16 cellular contexts compared by ENCODE assay signal in the genomic region with DNA sequence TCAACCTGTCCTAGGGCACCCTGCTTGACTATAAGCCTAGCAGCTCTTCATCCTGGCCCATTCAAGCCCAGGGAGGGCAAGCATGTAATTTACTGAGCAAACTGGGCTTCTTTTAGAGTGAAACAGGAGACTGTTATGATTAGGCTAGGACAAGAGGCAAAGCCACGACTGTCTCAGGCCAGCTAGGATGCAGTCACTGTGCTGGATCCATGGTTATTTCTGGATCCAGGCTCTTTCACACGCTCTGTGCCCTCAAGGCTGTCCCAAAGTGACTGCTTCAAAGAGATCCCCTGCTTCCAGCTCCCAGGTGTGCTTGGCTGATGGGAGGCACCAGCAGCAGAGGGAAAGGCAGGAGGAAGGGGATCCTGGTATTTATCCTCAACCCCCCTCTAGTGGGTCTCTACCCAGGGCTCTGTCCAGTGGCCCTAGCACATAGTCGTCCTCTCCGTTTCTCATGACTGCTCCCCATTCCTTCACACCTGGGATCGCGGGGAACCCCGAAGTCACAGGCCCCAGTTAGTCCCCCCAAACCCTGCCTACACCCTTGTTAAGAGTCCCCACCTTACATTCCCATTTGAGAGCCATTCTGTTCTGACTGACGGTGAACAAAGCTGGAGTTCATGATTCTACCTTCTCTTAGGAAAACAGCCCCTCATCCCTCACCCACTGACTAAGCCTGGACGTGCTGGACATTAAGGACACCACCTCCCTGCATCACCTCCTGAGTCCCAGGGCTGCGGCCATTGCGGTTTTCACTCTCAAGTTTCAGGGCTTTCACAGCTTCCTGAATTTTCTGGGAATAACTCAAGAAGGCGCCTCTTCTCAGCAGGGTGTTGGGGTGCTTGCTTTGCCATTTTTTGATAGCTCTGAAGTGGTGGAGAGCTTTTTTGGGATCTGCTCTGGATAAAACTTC.
DNase-seq lines count a peak whose midpoint lies in the region; ATAC-seq and TF ChIP-seq lines count a peak whose summit lies in the region.
"Had no signal": no experiment of that assay in that cellular context is flagged by ENCODE, and none has a peak within 500 bp of the region (broad histone marks: within the 10 kb centered on the region; RNA-seq: fewer than 3 reads in every experiment).

No MANE protein-coding gene starts in this region.

- no peaks in the 10 kb centered on the region for H3K9me3 Mint-ChIP-seq in natural killer cell
- no peaks in the 10 kb centered on the region for H3K9me3 Mint-ChIP-seq in natural killer cell treated with Interleukin-12 subunit alpha and Interleukin-12 subunit beta and Interleukin-15 and Interleukin-18, amount 100 ng/mL, for 72 hours
- no peaks in the 10 kb centered on the region for H3K9me3 Mint-ChIP-seq in activated CD8-positive, alpha-beta T cell treated with anti-CD3 and anti-CD28 coated beads for 36 hours
- peaks cover 0 to 2% (median 0%) of the 10 kb centered on the region in 9 donors for H3K9me3 Mint-ChIP-seq in naive thymus-derived CD8-positive, alpha-beta T cell
- H3K9me3 Mint-ChIP-seq: activated T-cell treated with anti-CD3 and anti-CD28 coated beads, Interleukin-2, amount 50 U/mL, for 4 hours had no signal

- intact Hi-C loops in natural killer cell (cut with micrococcal nuclease) = no loop called here
- intact Hi-C loops in activated CD8-positive, alpha-beta T cell treated with anti-CD3 and anti-CD28 coated beads for 36 hours (cut with micrococcal nuclease) = no loop called here

- H3K4me1 Mint-ChIP-seq in natural killer cell = peaks cover 33 to 41% of the 10 kb centered on the region in 2 donors
- H3K4me1 Mint-ChIP-seq in natural killer cell treated with Interleukin-12 subunit alpha and Interleukin-12 subunit beta and Interleukin-15 and Interleukin-18, amount 100 ng/mL, for 72 hours (ENCODE audit: low read depth in 2 of 2) = peaks cover 35 to 42% of the 10 kb centered on the region in 2 donors
- H3K4me1 Mint-ChIP-seq in activated CD8-positive, alpha-beta T cell treated with anti-CD3 and anti-CD28 coated beads for 36 hours (ENCODE audit: low read depth) = peaks cover 49% of the 10 kb centered on the region
- H3K4me1 Mint-ChIP-seq in naive thymus-derived CD8-positive, alpha-beta T cell = peaks cover 33 to 53% (median 49%) of the 10 kb centered on the region in 4 donors

- peak overlapping the region; percentile 44 to 48 for H3K27ac Mint-ChIP-seq in natural killer cell
- peak overlapping the region in 1 of 2 donors; percentile 57 for H3K27ac Mint-ChIP-seq in natural killer cell treated with Interleukin-12 subunit alpha and Interleukin-12 subunit beta and Interleukin-15 and Interleukin-18, amount 100 ng/mL, for 72 hours
- peak overlapping the region; percentile 63 for H3K27ac Mint-ChIP-seq in activated CD8-positive, alpha-beta T cell treated with anti-CD3 and anti-CD28 coated beads for 36 hours
- H3K27ac Mint-ChIP-seq in naive thymus-derived CD8-positive, alpha-beta T cell = peak overlapping the region; percentile 70 to 100 (median 99)

- H3K36me3 Mint-ChIP-seq in natural killer cell = peaks cover 7% of the 10 kb centered on the region
- peaks cover 29% of the 10 kb centered on the region for H3K36me3 Mint-ChIP-seq in natural killer cell treated with Interleukin-12 subunit alpha and Interleukin-12 subunit beta and Interleukin-15 and Interleukin-18, amount 100 ng/mL, for 72 hours
- peaks cover 64% of the 10 kb centered on the region for H3K36me3 Mint-ChIP-seq in activated CD8-positive, alpha-beta T cell treated with anti-CD3 and anti-CD28 coated beads for 36 hours (ENCODE audit: low read depth)
- peaks cover 0 to 44% (median 33%) of the 10 kb centered on the region in 3 donors for H3K36me3 Mint-ChIP-seq in naive thymus-derived CD8-positive, alpha-beta T cell

- ATAC-seq in natural killer cell = no peak
- no peak for ATAC-seq in natural killer cell treated with Interleukin-12 subunit alpha and Interleukin-12 subunit beta and Interleukin-15 and Interleukin-18, amount 100 ng/mL, for 72 hours
- no peak for ATAC-seq in activated CD8-positive, alpha-beta T cell treated with anti-CD3 and anti-CD28 coated beads for 36 hours
- no peak for ATAC-seq in naive thymus-derived CD8-positive, alpha-beta T cell
- ATAC-seq in GM21381 (IDR thresholded peaks at IDR 0.05; ENCODE audit: unreplicated experiment) = no peak
- ATAC-seq: activated CD4-positive, CD25-positive, alpha-beta regulatory T cell treated with anti-CD3 and anti-CD28 coated beads, Interleukin-2, amount 50 U/mL, for 24 hours; activated T-cell treated with anti-CD3 and anti-CD28 coated beads, Interleukin-2, amount 50 U/mL, for 4 hours; HCT116; lower lobe of right lung had no signal

- POLR2A ChIA-PET in activated CD8-positive, alpha-beta T cell treated with anti-CD3 and anti-CD28 coated beads for 36 hours (lab: Charles Lee) = interaction anchor here (0.6 to 1.2 kb wide), 2 partner anchors 26 to 28 kb away, joined by 3 read pairs; no protein-coding TSS in a partner anchor
- POLR2A ChIA-PET in naive thymus-derived CD8-positive, alpha-beta T cell (lab: Charles Lee) = interaction anchor here (0.6 to 3.8 kb wide), 3 partner anchors 24 to 215 kb away, joined by 4 to 38 read pairs (median 4); partner anchors contain the start of gene ST3GAL5

- no peak for TF ChIP-seq CTCF in natural killer cell (IDR thresholded peaks at IDR 0.05)
- no peak for TF ChIP-seq CTCF in activated CD8-positive, alpha-beta T cell treated with anti-CD3 and anti-CD28 coated beads for 36 hours (IDR thresholded peaks at IDR 0.05)

- DNase-seq in natural killer cell = no peak
- DNase-seq in natural killer cell treated with Interleukin-12 subunit alpha and Interleukin-12 subunit beta and Interleukin-15 and Interleukin-18, amount 100 ng/mL, for 72 hours (ENCODE audit: low spot score) = no peak
- DNase-seq in activated CD8-positive, alpha-beta T cell treated with anti-CD3 and anti-CD28 coated beads for 36 hours = no peak
- no peak for DNase-seq in naive thymus-derived CD8-positive, alpha-beta T cell
- DNase-seq in effector CD8-positive, alpha-beta T cell (lab: John Stamatoyannopoulos, UW) = no peak
- no peak for DNase-seq in midbrain (lab: John Stamatoyannopoulos, UW)
- DNase-seq: activated T-cell treated with anti-CD3 and anti-CD28 coated beads, Interleukin-2, amount 50 U/mL, for 4 hours; anterior cingulate cortex; lower lobe of right lung; NCI-H1436 treated with DMSO at 0.1 percent for 48 hours; NCI-H446; SHP77 treated with DMSO at 0.1 percent for 48 hours; stimulated activated CD4-positive, alpha-beta T cell treated with anti-CD3 and anti-CD28 coated beads, Interleukin-2, amount 100 ng/mL, for 24 hours had no signal

- no peaks in the 10 kb centered on the region for H3K27me3 Mint-ChIP-seq in natural killer cell (ENCODE audit: low read depth in 2 of 2)
- H3K27me3 Mint-ChIP-seq in natural killer cell treated with Interleukin-12 subunit alpha and Interleukin-12 subunit beta and Interleukin-15 and Interleukin-18, amount 100 ng/mL, for 72 hours = no peaks in the 10 kb centered on the region
- H3K27me3 Mint-ChIP-seq in activated CD8-positive, alpha-beta T cell treated with anti-CD3 and anti-CD28 coated beads for 36 hours = no peaks in the 10 kb centered on the region
- peaks cover 0 to 3% (median 0%) of the 10 kb centered on the region in 5 donors for H3K27me3 Mint-ChIP-seq in naive thymus-derived CD8-positive, alpha-beta T cell

- CTCF ChIA-PET in activated CD8-positive, alpha-beta T cell treated with anti-CD3 and anti-CD28 coated beads for 36 hours (lab: Charles Lee) = interaction anchor here (1.0 to 2.7 kb wide), 8 partner anchors 12 to 229 kb away, joined by 3 to 19 read pairs (median 5); partner anchors contain the start of genes POLR1A, PTCD3 and ST3GAL5

- H3K4me3 Mint-ChIP-seq in natural killer cell = no peak overlapping the region
- H3K4me3 Mint-ChIP-seq in natural killer cell treated with Interleukin-12 subunit alpha and Interleukin-12 subunit beta and Interleukin-15 and Interleukin-18, amount 100 ng/mL, for 72 hours = no peak overlapping the region
- no peak overlapping the region for H3K4me3 Mint-ChIP-seq in activated CD8-positive, alpha-beta T cell treated with anti-CD3 and anti-CD28 coated beads for 36 hours
- peak overlapping the region in 2 of 10 donors; percentile 25 to 63 for H3K4me3 Mint-ChIP-seq in naive thymus-derived CD8-positive, alpha-beta T cell
- H3K4me3 Mint-ChIP-seq: activated T-cell treated with anti-CD3 and anti-CD28 coated beads, Interleukin-2, amount 50 U/mL, for 4 hours had no signal
